Comparison of ENCODE assay signal across 25 cellular contexts in genomic region chr3:145290010-145290409, GRCh38.
"Had no signal": no experiment of that assay in that cellular context is flagged by ENCODE, and none has a peak within 500 bp of the region (broad histone marks: within the 10 kb centered on the region; RNA-seq: fewer than 3 reads in every experiment).

No MANE protein-coding gene starts in this region.

- H3K27me3 ChIP-seq: neural progenitor cell, ovary, stomach, thyroid gland, tibial nerve, upper lobe of left lung, vagina had no signal

- ATAC-seq: naive thymus-derived CD4-positive, alpha-beta T cell; natural killer cell; psoas muscle; sciatic nerve; stimulated activated effector memory CD8-positive, alpha-beta T cell treated with anti-CD3 and anti-CD28 coated beads, Interleukin-12 subunit alpha, Interleukin-12 subunit beta, amount 100 ng/mL, for 72 hours; stimulated activated naive B cell treated with anti-CD40 and anti-IgM and Interleukin-4, amounts not matched to agents 10 μg/mL and 1 μg/mL and 100 μg/mL, for 72 hours had no signal

- H3K4me1 ChIP-seq: neural progenitor cell, parathyroid adenoma, psoas muscle, stomach, thyroid gland, tibial nerve, upper lobe of left lung, vagina had no signal

- H3K4me3 ChIP-seq: neural progenitor cell, ovary, psoas muscle, skin epidermis, stomach, thoracic aorta, thyroid gland, tibial nerve, upper lobe of left lung, vagina had no signal

- H3K36me3 ChIP-seq: neural progenitor cell, ovary, stomach, thoracic aorta, thyroid gland, tibial nerve, upper lobe of left lung, vagina had no signal

- H2AFZ ChIP-seq: neural progenitor cell, parathyroid adenoma had no signal

- FAIRE-seq: urothelium cell line had no signal

- H3K4me2 ChIP-seq: neural progenitor cell had no signal

- H3K27ac ChIP-seq: neural progenitor cell, ovary, parathyroid adenoma, psoas muscle, skin epidermis, stomach, thoracic aorta, thyroid gland, tibial nerve, upper lobe of left lung, vagina had no signal

- DNase-seq: naive thymus-derived CD4-positive, alpha-beta T cell; natural killer cell; occipital lobe; ovary; psoas muscle; right cardiac atrium; stimulated activated CD4-positive, alpha-beta T cell treated with anti-CD3 and anti-CD28 coated beads, Interleukin-15, amount 100 ng/mL, for 24 hours; stimulated activated CD4-positive, alpha-beta T cell treated with anti-CD3 and anti-CD28 coated beads, Interleukin-2, amount 100 ng/mL, for 24 hours; stimulated activated CD4-positive, alpha-beta T cell treated with anti-CD3 and anti-CD28 coated beads, Interleukin-2, amount 100 ng/mL, for 48 hours; stimulated activated CD4-positive, alpha-beta T cell treated with anti-CD3 and anti-CD28 coated beads, Interleukin-4, amount 100 ng/mL, for 24 hours; stimulated activated naive B cell treated with anti-CD40 and anti-IgM and Interleukin-4, amounts not matched to agents 10 μg/mL and 1 μg/mL and 100 μg/mL, for 72 hours; stimulated activated naive CD4-positive, alpha-beta T cell treated with Interleukin-2 at 50 U/mL for 16 hours; stomach; thyroid gland; trophoblast cell; upper lobe of left lung had no signal

- H3K79me2 ChIP-seq: parathyroid adenoma had no signal

- H3K9me3 ChIP-seq: ovary, psoas muscle, stomach, thoracic aorta, thyroid gland, tibial nerve, upper lobe of left lung, vagina had no signal

- H3K9ac ChIP-seq: neural progenitor cell, parathyroid adenoma had no signal
